8 cellular contexts compared by ENCODE assay signal in genomic region chr5:65034782-65035181, GRCh38.
DNase-seq lines count a peak whose midpoint lies in the region; ATAC-seq and TF ChIP-seq lines count a peak whose summit lies in the region.

No MANE protein-coding gene starts in this region.

- no peak for ATAC-seq in natural killer cell treated with Interleukin-12 subunit alpha and Interleukin-12 subunit beta and Interleukin-15 and Interleukin-18, amount 100 ng/mL, for 72 hours
- ATAC-seq in HG02642 (IDR thresholded peaks at IDR 0.05; ENCODE audit: poor library complexity, unreplicated experiment) (no peak), GM18909 (IDR thresholded peaks at IDR 0.05; ENCODE audit: poor library complexity, unreplicated experiment) (no peak)

- H3K27ac ChIP-seq in DOHH2 (ENCODE audit: low read depth, low read length) = peak overlapping the region; percentile 42

- H4K20me1 ChIP-seq in DOHH2 (ENCODE audit: control insufficient read depth, insufficient read depth, low read depth, low read length) = no peaks in the 10 kb centered on the region; the same call in 1 of the 2 replicates

- H3K36me3 Mint-ChIP-seq in dendritic cell treated with granulocyte-macrophage colony-stimulating factor and Interleukin-4, amounts not matched to agents 40 ng/mL and 50 ng/mL, for 4 days (ENCODE audit: low read depth) = no peaks in the 10 kb centered on the region
- no peaks in the 10 kb centered on the region for H3K36me3 Mint-ChIP-seq in natural killer cell treated with Interleukin-12 subunit alpha and Interleukin-12 subunit beta and Interleukin-15 and Interleukin-18, amount 100 ng/mL, for 72 hours

- H3K9me3 ChIP-seq in DOHH2 (ENCODE audit: control insufficient read depth, insufficient read depth, low read length) = no peaks in the 10 kb centered on the region

- peaks cover 23% of the 10 kb centered on the region for H3K4me1 Mint-ChIP-seq in dendritic cell treated with granulocyte-macrophage colony-stimulating factor and Interleukin-4, amounts not matched to agents 40 ng/mL and 50 ng/mL, for 4 days (ENCODE audit: low read depth)
- peaks cover 14 to 17% of the 10 kb centered on the region in 2 donors for H3K4me1 Mint-ChIP-seq in natural killer cell treated with Interleukin-12 subunit alpha and Interleukin-12 subunit beta and Interleukin-15 and Interleukin-18, amount 100 ng/mL, for 72 hours (ENCODE audit: low read depth in 2 of 2)

- H3K4me1 ChIP-seq in DOHH2 (ENCODE audit: control insufficient read depth, low read length) = peaks cover 45% of the 10 kb centered on the region

- TF ChIP-seq CTCF in DOHH2 (IDR thresholded peaks at IDR 0.05; ENCODE audit: low read depth, low read length, poor library complexity, severe bottlenecking) = no peak

- no peaks in the 10 kb centered on the region for H3K36me3 ChIP-seq in DOHH2 (ENCODE audit: control insufficient read depth, low read length)

- no peaks in the 10 kb centered on the region for H3K27me3 Mint-ChIP-seq in dendritic cell treated with granulocyte-macrophage colony-stimulating factor and Interleukin-4, amounts not matched to agents 40 ng/mL and 50 ng/mL, for 4 days
- H3K27me3 Mint-ChIP-seq in natural killer cell treated with Interleukin-12 subunit alpha and Interleukin-12 subunit beta and Interleukin-15 and Interleukin-18, amount 100 ng/mL, for 72 hours = peaks cover 0 to 2% of the 10 kb centered on the region in 2 donors

- H3K9me2 ChIP-seq in DOHH2 (replicated peaks; ENCODE audit: control insufficient read depth, low read length) = no peaks in the 10 kb centered on the region

- H3K27me3 ChIP-seq in DOHH2 (ENCODE audit: control insufficient read depth, low read length) = no peaks in the 10 kb centered on the region

- H3K9me3 Mint-ChIP-seq in dendritic cell treated with granulocyte-macrophage colony-stimulating factor and Interleukin-4, amounts not matched to agents 40 ng/mL and 50 ng/mL, for 4 days = no peaks in the 10 kb centered on the region
- no peaks in the 10 kb centered on the region for H3K9me3 Mint-ChIP-seq in natural killer cell treated with Interleukin-12 subunit alpha and Interleukin-12 subunit beta and Interleukin-15 and Interleukin-18, amount 100 ng/mL, for 72 hours

- peak; percentile 52 for DNase-seq in NCI-H2107 treated with DMSO at 0.1 percent for 48 hours (lab: John Stamatoyannopoulos, UW; ENCODE audit: unreplicated experiment)
- no peak for DNase-seq in natural killer cell treated with Interleukin-12 subunit alpha and Interleukin-12 subunit beta and Interleukin-15 and Interleukin-18, amount 100 ng/mL, for 72 hours (ENCODE audit: low spot score)
- no peak for DNase-seq in stimulated activated CD4-positive, alpha-beta T cell treated with anti-CD3 and anti-CD28 coated beads, Interleukin-12 subunit alpha, Interleukin-12 subunit beta, amount 100 ng/mL, for 4 hours
- no peak for DNase-seq in Kasumi-1 (lab: John Stamatoyannopoulos, UW)

- peak overlapping the region; percentile 82 for H3K4me3 ChIP-seq in DOHH2 (ENCODE audit: low read length)

- no peak overlapping the region for H3K4me3 Mint-ChIP-seq in dendritic cell treated with granulocyte-macrophage colony-stimulating factor and Interleukin-4, amounts not matched to agents 40 ng/mL and 50 ng/mL, for 4 days
- H3K4me3 Mint-ChIP-seq in natural killer cell treated with Interleukin-12 subunit alpha and Interleukin-12 subunit beta and Interleukin-15 and Interleukin-18, amount 100 ng/mL, for 72 hours = peak overlapping the region; percentile 88

- H3K79me2 ChIP-seq in DOHH2 (ENCODE audit: control insufficient read depth, low read length) = no peaks in the 10 kb centered on the region

- H3K27ac Mint-ChIP-seq in dendritic cell treated with granulocyte-macrophage colony-stimulating factor and Interleukin-4, amounts not matched to agents 40 ng/mL and 50 ng/mL, for 4 days = peak overlapping the region; percentile 95
- peak overlapping the region; percentile 88 to 92 for H3K27ac Mint-ChIP-seq in natural killer cell treated with Interleukin-12 subunit alpha and Interleukin-12 subunit beta and Interleukin-15 and Interleukin-18, amount 100 ng/mL, for 72 hours

- 0 out of 2 replicates have a peak, but pooled peaks cover 4% of the 10 kb centered on the region for H3F3A ChIP-seq in DOHH2 (ENCODE audit: control insufficient read depth, insufficient read depth)

- peak overlapping the region; percentile 92 for H3K4me2 ChIP-seq in DOHH2 (ENCODE audit: low read length)

- intact Hi-C loops in dendritic cell treated with granulocyte-macrophage colony-stimulating factor and Interleukin-4, amounts not matched to agents 40 ng/mL and 50 ng/mL, for 4 days (cut with micrococcal nuclease) = loop anchor here (5.0 kb wide), 3 partner anchors 38 to 267 kb away; partner anchors contain the start of genes CWC27 and SREK1IP1
